8 cellular contexts compared by ENCODE assay signal in the genomic region with DNA sequence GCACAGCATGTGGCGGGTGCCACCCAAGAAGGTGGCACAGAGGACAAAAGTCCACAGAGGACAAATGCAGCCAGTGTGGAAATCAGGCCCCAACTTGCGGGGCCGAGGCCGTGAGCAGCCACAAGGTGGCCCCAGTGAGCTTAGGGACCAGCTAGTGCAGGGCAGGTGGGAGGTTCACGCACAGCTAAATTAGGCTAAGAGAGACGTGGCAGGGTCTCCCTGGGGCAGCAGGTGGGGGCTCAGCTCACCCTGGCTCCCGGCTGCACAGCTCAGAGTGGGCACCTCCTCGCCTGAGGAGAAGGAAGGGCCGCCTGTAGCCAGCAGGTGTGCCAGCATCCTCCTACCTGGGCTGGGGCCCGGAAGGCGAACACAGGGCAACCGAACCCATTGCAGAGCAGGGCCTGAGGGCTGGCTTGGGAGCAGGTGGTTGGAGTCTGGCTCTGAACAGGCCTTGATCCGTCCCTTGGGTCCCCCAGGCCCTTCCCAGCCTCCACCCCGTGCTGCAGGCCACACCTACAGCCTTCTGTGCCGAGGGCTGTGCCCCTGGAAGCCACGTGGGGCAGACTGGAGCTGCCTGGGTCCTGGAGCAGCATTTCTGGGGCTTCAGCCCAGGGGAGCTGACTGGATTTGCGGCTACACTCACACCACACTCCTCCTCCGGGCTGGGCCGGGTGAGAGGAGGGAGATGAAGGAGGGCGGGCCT. TPM values are rescaled to one million over a fixed set of nuclear protein-coding genes. Genes with fewer than 3 reads are reported as not detected.
DNase-seq lines count a peak whose midpoint lies in the region; ATAC-seq and TF ChIP-seq lines count a peak whose summit lies in the region.

No MANE protein-coding gene starts in this region.

- H3K4me3 Mint-ChIP-seq in activated CD8-positive, alpha-beta T cell treated with anti-CD3 and anti-CD28 coated beads, Interleukin-2, amount 10 ng/mL, durations not matched to agents 7 days and 5 days, result no peak overlapping the region

- no peak overlapping the region for H3K4me3 ChIP-seq in HFF-Myc (replicated peaks; ENCODE audit: low read depth, low read length)
- no peak overlapping the region for H3K4me3 ChIP-seq in effector memory CD4-positive, alpha-beta T cell (ENCODE audit: insufficient read depth, low read depth, low read length, poor library complexity, severe bottlenecking)

- H3K27ac ChIP-seq in C4-2B, result peak overlapping the region; percentile 37; the same call in 1 of the 2 replicates
- H3K27ac ChIP-seq in effector memory CD4-positive, alpha-beta T cell (ENCODE audit: insufficient read depth, low read length, poor library complexity, severe bottlenecking), result no peak overlapping the region

- peak overlapping the region; percentile 61 for H3K27ac Mint-ChIP-seq in activated CD8-positive, alpha-beta T cell treated with anti-CD3 and anti-CD28 coated beads, Interleukin-2, amount 10 ng/mL, durations not matched to agents 7 days and 5 days

- peaks cover 22% of the 10 kb centered on the region for H3K4me1 Mint-ChIP-seq in activated CD8-positive, alpha-beta T cell treated with anti-CD3 and anti-CD28 coated beads, Interleukin-2, amount 10 ng/mL, durations not matched to agents 7 days and 5 days (ENCODE audit: low read depth)

- DNase-seq in HFF-Myc (ENCODE audit: extremely low read depth, low read depth), result no peak
- DNase-seq in NCI-H82 treated with DMSO at 0.1 percent for 48 hours (lab: John Stamatoyannopoulos, UW; ENCODE audit: unreplicated experiment), result peak; percentile 60
- peak; percentile 83 for DNase-seq in activated CD8-positive, alpha-beta T cell treated with anti-CD3 and anti-CD28 coated beads, Interleukin-2, amount 10 ng/mL, durations not matched to agents 7 days and 5 days
- peak; percentile 42 to 49 (median 47) for DNase-seq in effector memory CD4-positive, alpha-beta T cell
- peak; percentile 89 for DNase-seq in myocyte (ENCODE audit: low read depth)
- DNase-seq in stimulated activated CD8-positive, alpha-beta memory T cell treated with anti-CD3 and anti-CD28 coated beads, Interleukin-7, amount 100 ng/mL, for 48 hours (ENCODE audit: extremely low read depth in 1 of 2, low read depth in 1 of 2), result peak; percentile 50 to 54

- H3K9me3 Mint-ChIP-seq in activated CD8-positive, alpha-beta T cell treated with anti-CD3 and anti-CD28 coated beads, Interleukin-2, amount 10 ng/mL, durations not matched to agents 7 days and 5 days (ENCODE audit: insufficient read depth), result no peaks in the 10 kb centered on the region

- peak; percentile 95 for TF ChIP-seq CTCF in C4-2B (conservative IDR thresholded peaks at IDR 0.05)
- peak; percentile 81 for TF ChIP-seq CTCF in HFF-Myc (IDR thresholded peaks at IDR 0.05; ENCODE audit: low read depth, low read length, missing control alignments)

- no peaks in the 10 kb centered on the region for H3K36me3 ChIP-seq in effector memory CD4-positive, alpha-beta T cell (ENCODE audit: control insufficient read depth, insufficient read depth, low read length)

- CTCF ChIA-PET in activated CD8-positive, alpha-beta T cell treated with anti-CD3 and anti-CD28 coated beads, Interleukin-2, amount 10 ng/mL, durations not matched to agents 7 days and 5 days (lab: Charles Lee), result interaction anchor here (0.7 to 2.6 kb wide), 40 partner anchors 9 to 276 kb away, joined by 3 to 20 read pairs (median 4); a partner anchor contains a TSS

- POLR2A ChIA-PET in activated CD8-positive, alpha-beta T cell treated with anti-CD3 and anti-CD28 coated beads, Interleukin-2, amount 10 ng/mL, durations not matched to agents 7 days and 5 days (lab: Charles Lee), result interaction anchor here (0.7 to 1.0 kb wide), 3 partner anchors 14 to 173 kb away, joined by 3 to 5 read pairs (median 3); no protein-coding TSS in a partner anchor

- H3K36me3 Mint-ChIP-seq in activated CD8-positive, alpha-beta T cell treated with anti-CD3 and anti-CD28 coated beads, Interleukin-2, amount 10 ng/mL, durations not matched to agents 7 days and 5 days (ENCODE audit: low read depth), result no peaks in the 10 kb centered on the region

- no peaks in the 10 kb centered on the region for H3K9me3 ChIP-seq in effector memory CD4-positive, alpha-beta T cell (ENCODE audit: control insufficient read depth, low read length)

- no peaks in the 10 kb centered on the region for H3K27me3 ChIP-seq in effector memory CD4-positive, alpha-beta T cell (replicated peaks; ENCODE audit: control insufficient read depth, insufficient read depth, low read length, poor library complexity, severe bottlenecking)

- H3K4me1 ChIP-seq in effector memory CD4-positive, alpha-beta T cell (ENCODE audit: control insufficient read depth, insufficient read depth, low read length, poor library complexity, severe bottlenecking), result peaks cover 3% of the 10 kb centered on the region

- peak; percentile 91 for ATAC-seq in activated CD8-positive, alpha-beta T cell treated with anti-CD3 and anti-CD28 coated beads, Interleukin-2, amount 10 ng/mL, durations not matched to agents 7 days and 5 days
- no peak for ATAC-seq in GM19324 (IDR thresholded peaks at IDR 0.05; ENCODE audit: low FRiP score, unreplicated experiment)

- peaks cover 4% of the 10 kb centered on the region for H3K27me3 Mint-ChIP-seq in activated CD8-positive, alpha-beta T cell treated with anti-CD3 and anti-CD28 coated beads, Interleukin-2, amount 10 ng/mL, durations not matched to agents 7 days and 5 days (ENCODE audit: low read depth)

RNA-seq across cellular contexts. Expression of a gene that starts 26.1 kb away (rescaled TPM):
- under 1 TPM in 1 of 2 experiments, not detected in 1; 0.08 TPM for total RNA-seq in activated CD8-positive, alpha-beta T cell treated with anti-CD3 and anti-CD28 coated beads, Interleukin-2, amount 10 ng/mL, durations not matched to agents 7 days and 5 days
- total RNA-seq in myocyte, result 1.3 and 1.4 TPM in 2 replicates
- 0.83 TPM for polyA plus RNA-seq in myocyte (2012)

RNA-seq across cellular contexts. Expression of a gene that starts 56.7 kb away (rescaled TPM):
- 10 to 100 TPM; 41.2 to 42.1 TPM for total RNA-seq in activated CD8-positive, alpha-beta T cell treated with anti-CD3 and anti-CD28 coated beads, Interleukin-2, amount 10 ng/mL, durations not matched to agents 7 days and 5 days
- 18.5 and 22.4 TPM in 2 replicates for total RNA-seq in myocyte
- 15.3 TPM for polyA plus RNA-seq in myocyte (2012)
